2 cellular contexts compared by ENCODE assay signal in genomic region chr4:151239608-151240007, GRCh38.
TF ChIP-seq lines count a peak whose summit lies in the region.

No MANE protein-coding gene starts in this region.

TF ChIP-seq in HepG2, 621 proteins besides CTCF, POLR2A, EP300 and RAD21:
- TF ChIP-seq ZBTB7B (CRISPR knock-in tag; IDR thresholded peaks at IDR 0.05) (no peak), MAFK (conservative IDR thresholded peaks at IDR 0.05 in 1 of 2, IDR thresholded peaks at IDR 0.05 in 1 of 2; ENCODE audit: low read length in 2 of 2) (peak; percentile 72 to 89), MAFF (IDR thresholded peaks at IDR 0.05; ENCODE audit: low read depth, low read length) (peak; percentile 85), SMAD9 (CRISPR knock-in tag; IDR thresholded peaks at IDR 0.05) (no peak), ZNF543 (CRISPR knock-in tag; IDR thresholded peaks at IDR 0.05) (no peak), ZNF230 (CRISPR knock-in tag; IDR thresholded peaks at IDR 0.05) (no peak)
TF ChIP-seq in HepG2: peak in this region for 2.

TF ChIP-seq in K562, 482 proteins besides CTCF, POLR2A, EP300 and RAD21:
- TF ChIP-seq POLR2G (IDR thresholded peaks at IDR 0.05; ENCODE audit: low read depth, low read length) (no peak), SLC30A9 (CRISPR knock-in tag; IDR thresholded peaks at IDR 0.05) (no peak), MAFK (IDR thresholded peaks at IDR 0.05; ENCODE audit: low read length) (peak; percentile 61; the same call in 1 of the 2 replicates), C11orf30 (IDR thresholded peaks at IDR 0.05; ENCODE audit: low read depth) (peak; percentile 51), MAFG (tag; conservative IDR thresholded peaks at IDR 0.05) (peak; percentile 47), CCAR2 (IDR thresholded peaks at IDR 0.05; ENCODE audit: low read depth, low read length) (no peak), ZNF316 (IDR thresholded peaks at IDR 0.05) (peak; percentile 83), GTF2B (IDR thresholded peaks at IDR 0.05; ENCODE audit: extremely low read depth, insufficient read length) (no peak), MAFF (IDR thresholded peaks at IDR 0.05; ENCODE audit: low read length) (peak; percentile 66), NFATC3 (IDR thresholded peaks at IDR 0.05) (no peak)
